ENCODE assay signal across 8 cellular contexts in genomic region chr1:93219443-93219842, GRCh38. TPM values are rescaled to one million over a fixed set of nuclear protein-coding genes. Genes with fewer than 3 reads are reported as not detected.
A peak's percentile ranks its signal among the peaks of the same experiment; 100 is the strongest.
DNase-seq lines count a peak whose midpoint lies in the region; ATAC-seq and TF ChIP-seq lines count a peak whose summit lies in the region.
"Had no signal": no experiment of that assay in that cellular context is flagged by ENCODE, and none has a peak within 500 bp of the region (broad histone marks: within the 10 kb centered on the region; RNA-seq: fewer than 3 reads in every experiment).

No MANE protein-coding gene starts in this region.

- H2AK5ac ChIP-seq in neuronal stem cell (ENCODE audit: low read depth, low read length), result no peak overlapping the region

- H3K27ac ChIP-seq in parathyroid adenoma, result no peak overlapping the region
- H3K27ac ChIP-seq in neuronal stem cell (replicated peaks; ENCODE audit: low read length), result no peak overlapping the region

- peaks cover 3% of the 10 kb centered on the region for H3K9me3 Mint-ChIP-seq in activated CD8-positive, alpha-beta T cell treated with anti-CD3 and anti-CD28 coated beads, Interleukin-2, amount 10 ng/mL, durations not matched to agents 7 days and 5 days (ENCODE audit: insufficient read depth)
- H3K9me3 Mint-ChIP-seq in Calu3 (ENCODE audit: low read depth, unreplicated experiment), result peaks cover 2% of the 10 kb centered on the region

- POLR2A ChIA-PET in activated CD8-positive, alpha-beta T cell treated with anti-CD3 and anti-CD28 coated beads, Interleukin-2, amount 10 ng/mL, durations not matched to agents 7 days and 5 days (lab: Charles Lee), result interaction anchor here (1.7 kb wide), 1 partner anchor 38 kb away, joined by 3 read pairs; no protein-coding TSS in a partner anchor

- no peak overlapping the region for H3K23ac ChIP-seq in neuronal stem cell (ENCODE audit: low read depth, low read length, poor library complexity)

- no peaks in the 10 kb centered on the region for H3K79me2 ChIP-seq in parathyroid adenoma

- H3K9me3 ChIP-seq in parathyroid adenoma (ENCODE audit: control insufficient read depth, low read length) (no peaks in the 10 kb centered on the region), neuronal stem cell (replicated peaks in 1 of 2; ENCODE audit: control insufficient read depth in 2 of 2, insufficient read depth in 1 of 2, low read depth in 1 of 2, low read length in 2 of 2) (peaks cover 0 to 9% of the 10 kb centered on the region in 2 donors)

- H2BK12ac ChIP-seq in neuronal stem cell (ENCODE audit: low read length), result no peak overlapping the region

- no peak overlapping the region for H4K91ac ChIP-seq in neuronal stem cell (ENCODE audit: low read depth, low read length, poor library complexity)

- H3K4me2 ChIP-seq in parathyroid adenoma (ENCODE audit: low read length), result no peak overlapping the region
- no peak overlapping the region for H3K4me2 ChIP-seq in neuronal stem cell (ENCODE audit: insufficient read depth, low read length, poor library complexity, severe bottlenecking)

- H3K36me3 ChIP-seq in parathyroid adenoma (ENCODE audit: control insufficient read depth, insufficient read depth, low read length), result no peaks in the 10 kb centered on the region
- peaks cover 6 to 97% of the 10 kb centered on the region in 2 donors for H3K36me3 ChIP-seq in neuronal stem cell (replicated peaks in 1 of 2; ENCODE audit: control insufficient read depth in 2 of 2, insufficient read depth in 2 of 2, low read length in 2 of 2)

- H3K9ac ChIP-seq in parathyroid adenoma (no peak overlapping the region), neuronal stem cell (ENCODE audit: low read depth, low read length, poor library complexity) (no peak overlapping the region)

- no peak overlapping the region for H2BK120ac ChIP-seq in neuronal stem cell (ENCODE audit: low read depth, low read length)

- TF ChIP-seq CTCF in parathyroid adenoma (IDR thresholded peaks at IDR 0.05) (no peak), Calu3 (IDR thresholded peaks at IDR 0.05; ENCODE audit: unreplicated experiment) (no peak)

- DNase-seq in activated CD8-positive, alpha-beta T cell treated with anti-CD3 and anti-CD28 coated beads, Interleukin-2, amount 10 ng/mL, durations not matched to agents 7 days and 5 days, result peak; percentile 60
- DNase-seq in Calu3 (no peak), neuronal stem cell (ENCODE audit: low spot score) (no peak)
- no peak for DNase-seq in activated effector memory CD4-positive, alpha-beta T cell treated with anti-CD3 and anti-CD28 coated beads, Interleukin-2, amount 50 U/mL, for 16 hours

- no CpG with 5 or more reads among the region's 6 CpGs for WGBS in neuronal stem cell (ENCODE audit: extremely low coverage in 2 of 2, insufficient read length in 2 of 2, insufficient replicate concordance in 1 of 2), 2 donors

- H3K27me3 Mint-ChIP-seq in activated CD8-positive, alpha-beta T cell treated with anti-CD3 and anti-CD28 coated beads, Interleukin-2, amount 10 ng/mL, durations not matched to agents 7 days and 5 days (ENCODE audit: low read depth), result no peaks in the 10 kb centered on the region
- H3K27me3 Mint-ChIP-seq in Calu3 (ENCODE audit: unreplicated experiment), result no peaks in the 10 kb centered on the region

- H3K18ac ChIP-seq in neuronal stem cell (ENCODE audit: low read length), result no peak overlapping the region

- CTCF ChIA-PET in activated CD8-positive, alpha-beta T cell treated with anti-CD3 and anti-CD28 coated beads, Interleukin-2, amount 10 ng/mL, durations not matched to agents 7 days and 5 days (lab: Charles Lee), result interaction anchor here (1.2 to 1.4 kb wide), 2 partner anchors 11 to 50 kb away, joined by 3 to 4 read pairs; no protein-coding TSS in a partner anchor
- CTCF ChIA-PET in Calu3 (lab: Charles Lee), result no interaction called here

- H3K4me1 ChIP-seq in parathyroid adenoma (no peaks in the 10 kb centered on the region), neuronal stem cell (ENCODE audit: control insufficient read depth in 2 of 2, insufficient read depth in 1 of 2, low read depth in 1 of 2, low read length in 2 of 2) (no peaks in the 10 kb centered on the region)

- no peak overlapping the region for H2BK15ac ChIP-seq in neuronal stem cell (ENCODE audit: low read length)

- H3K4me3 Mint-ChIP-seq in activated CD8-positive, alpha-beta T cell treated with anti-CD3 and anti-CD28 coated beads, Interleukin-2, amount 10 ng/mL, durations not matched to agents 7 days and 5 days, result peak overlapping the region; percentile 66
- H3K4me3 Mint-ChIP-seq in Calu3 (ENCODE audit: low read depth, unreplicated experiment), result no peak overlapping the region
- H3K4me3 Mint-ChIP-seq: nephron had no signal

- no peak overlapping the region for H3K14ac ChIP-seq in neuronal stem cell (ENCODE audit: low read length)

- no peak overlapping the region for H4K8ac ChIP-seq in neuronal stem cell (ENCODE audit: low read depth, low read length)

- H3K4me3 ChIP-seq in parathyroid adenoma (ENCODE audit: low read depth, low read length), result no peak overlapping the region
- no peak overlapping the region for H3K4me3 ChIP-seq in neuronal stem cell (ENCODE audit: low read length in 2 of 2)

- no peak overlapping the region for H2BK5ac ChIP-seq in neuronal stem cell (ENCODE audit: low read length)

- no peaks in the 10 kb centered on the region for H3K79me1 ChIP-seq in neuronal stem cell (ENCODE audit: low read depth, low read length)

- peaks cover 69% of the 10 kb centered on the region for H3K36me3 Mint-ChIP-seq in activated CD8-positive, alpha-beta T cell treated with anti-CD3 and anti-CD28 coated beads, Interleukin-2, amount 10 ng/mL, durations not matched to agents 7 days and 5 days (ENCODE audit: low read depth)
- H3K36me3 Mint-ChIP-seq in Calu3 (ENCODE audit: insufficient read depth, unreplicated experiment), result peaks cover 12% of the 10 kb centered on the region

- no TSS peak for BruUV-seq in Calu3 (replicated peaks; lab: Mats Ljungman, UMichigan)

- intact Hi-C loops in Calu3 (cut with micrococcal nuclease; ENCODE audit: unreplicated experiment), result no loop called here

- ATAC-seq in GM18909 (IDR thresholded peaks at IDR 0.05; ENCODE audit: poor library complexity, unreplicated experiment), result peak; percentile 74
- ATAC-seq in HG03469 (IDR thresholded peaks at IDR 0.05; ENCODE audit: unreplicated experiment), result peak; percentile 43
- peak; percentile 89 for ATAC-seq in activated CD8-positive, alpha-beta T cell treated with anti-CD3 and anti-CD28 coated beads, Interleukin-2, amount 10 ng/mL, durations not matched to agents 7 days and 5 days

- H2AFZ ChIP-seq in parathyroid adenoma (peak overlapping the region; percentile 59), neuronal stem cell (ENCODE audit: low read length) (no peak overlapping the region)

- H3K27me3 ChIP-seq in parathyroid adenoma (ENCODE audit: control insufficient read depth, insufficient read depth, low read length) (no peaks in the 10 kb centered on the region), neuronal stem cell (ENCODE audit: control insufficient read depth in 3 of 3, insufficient read depth in 3 of 3, low read depth in 1 of 3, low read length in 3 of 3) (no peaks in the 10 kb centered on the region)

- no peak overlapping the region for H3K4ac ChIP-seq in neuronal stem cell (ENCODE audit: low read length)

- peaks cover 28% of the 10 kb centered on the region for H3K4me1 Mint-ChIP-seq in activated CD8-positive, alpha-beta T cell treated with anti-CD3 and anti-CD28 coated beads, Interleukin-2, amount 10 ng/mL, durations not matched to agents 7 days and 5 days (ENCODE audit: low read depth)
- H3K4me1 Mint-ChIP-seq in Calu3 (ENCODE audit: low read depth, unreplicated experiment), result no peaks in the 10 kb centered on the region
- H3K4me1 Mint-ChIP-seq: nephron had no signal

- H3K27ac Mint-ChIP-seq in activated CD8-positive, alpha-beta T cell treated with anti-CD3 and anti-CD28 coated beads, Interleukin-2, amount 10 ng/mL, durations not matched to agents 7 days and 5 days, result peak overlapping the region; percentile 83
- no peak overlapping the region for H3K27ac Mint-ChIP-seq in Calu3 (ENCODE audit: unreplicated experiment)
- H3K27ac Mint-ChIP-seq: nephron had no signal

RNA-seq across cellular contexts. Expression of gene CCDC18, which starts 38.9 kb away (rescaled TPM):
- total RNA-seq in activated CD8-positive, alpha-beta T cell treated with anti-CD3 and anti-CD28 coated beads, Interleukin-2, amount 10 ng/mL, durations not matched to agents 7 days and 5 days, result 10 to 100 TPM; 33.1 to 36.3 TPM
- total RNA-seq in Calu3 (2022), result 22.6 and 22.7 TPM in 2 replicates
- 14.0 TPM for polyA plus RNA-seq in neuronal stem cell (2013, experiment 1 of 2)
- polyA plus RNA-seq in neuronal stem cell (2013, experiment 2 of 2), result 14.5 TPM

RNA-seq across cellular contexts. Expression of gene TMED5, which starts 39.2 kb away (rescaled TPM):
- 10 to 100 TPM; 46.6 to 49.4 TPM for total RNA-seq in activated CD8-positive, alpha-beta T cell treated with anti-CD3 and anti-CD28 coated beads, Interleukin-2, amount 10 ng/mL, durations not matched to agents 7 days and 5 days
- total RNA-seq in Calu3 (2022), result 66.1 and 68.0 TPM in 2 replicates
- 30.0 TPM for polyA plus RNA-seq in neuronal stem cell (2013, experiment 1 of 2)
- 32.0 TPM for polyA plus RNA-seq in neuronal stem cell (2013, experiment 2 of 2)
